ENCODE assay signal across 8 cellular contexts in the genomic region with DNA sequence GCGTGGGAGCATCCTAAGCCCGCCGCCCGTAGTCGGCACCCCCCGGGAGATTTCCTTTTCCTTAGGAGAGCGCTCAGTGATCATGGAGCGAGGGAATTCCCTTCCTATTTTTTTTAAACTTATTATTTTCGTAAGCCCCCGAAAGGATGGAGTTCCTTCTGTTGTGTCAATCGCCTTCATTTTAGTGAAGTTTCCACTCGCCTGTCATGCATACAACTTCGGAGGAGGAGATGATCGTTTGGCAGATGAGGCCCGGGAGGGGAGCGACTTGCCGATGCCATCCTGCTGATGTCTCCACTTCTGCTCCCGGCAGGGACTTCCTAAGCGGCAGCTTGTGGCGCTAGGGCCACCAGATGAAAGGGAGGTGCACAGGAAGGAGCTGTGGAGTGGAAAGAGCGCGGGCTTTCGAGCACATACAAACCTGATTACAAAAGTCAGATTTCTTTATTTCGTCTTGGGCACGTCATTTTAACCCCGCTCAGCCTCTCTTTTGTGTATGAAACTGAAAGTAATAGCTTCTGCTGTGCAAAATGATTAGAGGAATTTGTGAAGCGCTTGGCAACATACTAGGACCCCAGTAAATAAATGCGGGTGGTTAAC. TPM values are rescaled to one million over a fixed set of nuclear protein-coding genes. Genes with fewer than 3 reads are reported as not detected.
DNase-seq lines count a peak whose midpoint lies in the region; ATAC-seq and TF ChIP-seq lines count a peak whose summit lies in the region.

Gene ADGRF3 (minus strand): TSS at position 336 of the 600 bp plus-strand sequence. CDS start 555 bp downstream, outside the sequence.

- H3K9me3 ChIP-seq in lung (ENCODE audit: control insufficient read depth in 2 of 2, insufficient read depth in 1 of 2, low read length in 1 of 2), result no peaks in the 10 kb centered on the region

- peak within 1 kb of the TSS; percentile 33; the same call in 1 of the 2 replicates for H2AFZ ChIP-seq in GM23338

- H3K27ac ChIP-seq in GM23338 (ENCODE audit: low read depth) (peak within 1 kb of the TSS; percentile 97), lung (ENCODE audit: low read depth in 1 of 2, low read length in 1 of 2) (peak within 1 kb of the TSS; percentile 92 to 96)

- peak within 1 kb of the TSS; percentile 94 for H3K4me3 Mint-ChIP-seq in GM23338

- no peaks in the 10 kb centered on the region; the same call in 1 of the 2 replicates for H4K20me1 ChIP-seq in GM23338 (replicated peaks; ENCODE audit: insufficient read depth)

- H3K36me3 Mint-ChIP-seq in GM23338 (ENCODE audit: low read depth), result no peaks in the 10 kb centered on the region

- H3K27ac Mint-ChIP-seq in GM23338, result peak within 1 kb of the TSS; percentile 98

- no peaks in the 10 kb centered on the region for H3K9me3 Mint-ChIP-seq in GM23338

- H3K27me3 ChIP-seq in GM23338 (ENCODE audit: insufficient read depth) (no peaks in the 10 kb centered on the region), lung (ENCODE audit: control insufficient read depth, insufficient read depth) (no peaks in the 10 kb centered on the region)

- H3K4me1 Mint-ChIP-seq in GM23338, result peaks cover 18% of the 10 kb centered on the region

- no peak for TF ChIP-seq CTCF in AG09309 (IDR thresholded peaks at IDR 0.05; ENCODE audit: control insufficient read depth, insufficient read depth, low read depth, low read length, missing control alignments)
- TF ChIP-seq CTCF in GM23338 (conservative IDR thresholded peaks at IDR 0.05; ENCODE audit: low read depth in 2 of 2), result no peak
- no peak for TF ChIP-seq CTCF in lung (IDR thresholded peaks at IDR 0.05; ENCODE audit: control extremely low read depth, extremely low read depth)

- WGBS in lung, 2 donors, result 0 to 1% methylated on average over 26 to 28 of the region's 28 CpGs

- H3K79me2 ChIP-seq in GM23338 (replicated peaks; ENCODE audit: insufficient read depth), result peaks cover 64% of the 10 kb centered on the region

- ATAC-seq in GM23338 (peak; percentile 40), lung (ENCODE audit: insufficient read depth, low FRiP score) (peak; percentile 35), HG02571 (IDR thresholded peaks at IDR 0.05; ENCODE audit: unreplicated experiment) (no peak)

- peak within 1 kb of the TSS; percentile 88 for H3K4me3 ChIP-seq in AG09309 (ENCODE audit: control insufficient read depth, low read depth, low read length)
- peak within 1 kb of the TSS; percentile 82 for H3K4me3 ChIP-seq in GM23338
- H3K4me3 ChIP-seq in lung, result peak within 1 kb of the TSS; percentile 92

- H3K9me2 ChIP-seq in GM23338 (ENCODE audit: insufficient read depth), result no peaks in the 10 kb centered on the region

- peaks cover 5% of the 10 kb centered on the region for H3K27me3 Mint-ChIP-seq in GM23338 (ENCODE audit: insufficient read depth, low read depth, poor library complexity)

- no peaks in the 10 kb centered on the region for H3K36me3 ChIP-seq in GM23338 (ENCODE audit: insufficient read depth)
- H3K36me3 ChIP-seq in lung (ENCODE audit: control insufficient read depth in 2 of 2, insufficient read depth in 2 of 2, low read length in 2 of 2), result peaks cover 0 to 1% of the 10 kb centered on the region in 2 donors

- no peak for DNase-seq in AG09309 (ENCODE audit: low read depth)
- DNase-seq in GM23338 (ENCODE audit: low spot score), result peak; percentile 59
- DNase-seq in NCI-H69 (lab: John Stamatoyannopoulos, UW), result peak; percentile 76
- peak; percentile 61 to 70 for DNase-seq in activated CD4-positive, alpha-beta T cell treated with anti-CD3 and anti-CD28 coated beads, Interleukin-2, amount 50 U/mL, for 48 hours
- peak; percentile 71 for DNase-seq in ecto neural progenitor cell (ENCODE audit: low spot score)
- DNase-seq in lung (ENCODE audit: low spot score), result peak; percentile 59
- peak; percentile 39 to 56 (median 42) for DNase-seq in stimulated activated CD4-positive, alpha-beta T cell treated with anti-CD3 and anti-CD28 coated beads, TNF-alpha, amount 100 ng/mL, for 48 hours (ENCODE audit: low read depth in 3 of 3)

- H3F3A ChIP-seq in GM23338 (replicated peaks; ENCODE audit: low read depth), result no peaks in the 10 kb centered on the region

- H3K4me2 ChIP-seq in GM23338, result peak within 1 kb of the TSS; percentile 92

- H3K4me1 ChIP-seq in GM23338 (ENCODE audit: insufficient read depth) (peaks cover 18% of the 10 kb centered on the region), lung (ENCODE audit: control insufficient read depth in 2 of 2, insufficient read depth in 2 of 2, low read length in 2 of 2) (peaks cover 1 to 13% of the 10 kb centered on the region in 2 donors)

TF ChIP-seq in GM23338, 12 proteins besides CTCF, POLR2A, EP300 and RAD21:
- TF ChIP-seq JUNB (IDR thresholded peaks at IDR 0.05; ENCODE audit: unreplicated experiment), result no peak

RNA-seq across cellular contexts. Expression of gene ADGRF3, which starts in this region (rescaled TPM):
- 0.35 and 0.38 TPM in 2 replicates for total RNA-seq in GM23338 (2014; rRNA removed; shearing (Covaris generic))
- 0.39 and 0.57 TPM in 2 replicates for polyA plus RNA-seq in GM23338 (2016; fragmentation: Nextera tagmentation; extraction: Ambion mirVana)
- total RNA-seq in lung, result under 1 TPM; 0.20 to 0.28 TPM
- polyA plus RNA-seq in lung, result 1 to 10 TPM in 1 of 2 donors, under 1 TPM in 1; 0.10 to 3.9 TPM

Comparison
In these comparisons a context has a peak if more than half of its experiments do, and no peak if none do; other contexts are left out.
1. Peak in DNase-seq, ATAC-seq, H3K4me3 ChIP-seq, H3K27ac ChIP-seq and H3K4me2 ChIP-seq in GM23338; RNA of the gene not detected or under 1 TPM.